In the genomic region with DNA sequence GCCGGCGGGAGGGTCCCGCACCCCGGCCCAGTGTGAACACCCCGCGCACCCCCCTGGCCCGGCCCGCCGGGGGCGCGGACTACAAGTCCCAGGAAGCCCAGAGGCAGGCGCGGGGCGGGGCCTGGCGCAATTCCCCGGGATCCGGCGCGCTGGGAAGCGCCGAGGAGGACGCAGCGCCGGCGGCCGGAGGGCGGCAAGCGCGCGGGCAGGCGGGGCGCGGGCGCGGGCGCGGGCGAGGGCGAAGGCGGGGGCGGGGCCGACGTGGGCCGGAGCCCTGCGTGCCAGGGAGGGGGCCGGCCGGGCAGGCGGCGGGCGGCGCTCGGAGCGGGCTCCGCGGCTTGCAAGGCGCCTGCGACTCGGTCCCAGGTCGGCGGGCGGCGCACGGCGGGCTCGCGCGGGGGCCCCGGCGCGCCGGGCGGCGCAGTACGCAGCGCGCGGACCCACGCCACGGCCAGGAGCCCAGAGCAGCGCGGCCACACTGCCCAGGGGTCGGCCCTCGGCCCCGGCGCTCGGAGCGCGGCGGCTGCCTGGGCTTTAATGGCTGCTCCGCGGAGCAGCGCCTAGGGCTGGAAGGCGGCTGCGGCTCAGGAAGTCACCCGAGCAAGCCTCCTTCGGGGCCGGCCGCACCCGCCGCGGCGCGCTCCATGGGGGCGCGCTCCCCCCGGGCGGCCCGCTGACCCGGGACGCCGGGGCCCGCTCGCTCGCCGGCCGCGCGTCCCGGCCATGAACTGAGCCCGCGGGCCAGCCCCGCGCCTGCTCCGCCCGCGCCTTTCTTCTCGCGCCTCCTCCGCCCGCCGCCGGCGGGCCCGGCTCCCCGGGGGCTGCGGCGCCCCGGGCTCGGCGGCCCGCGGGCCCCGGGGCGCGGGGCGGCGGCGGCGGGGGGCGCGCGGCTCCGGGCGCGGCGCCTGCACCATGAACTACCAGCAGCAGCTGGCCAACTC, we compare ENCODE assay signal across 8 cellular contexts. TPM values are rescaled to one million over a fixed set of nuclear protein-coding genes. Genes with fewer than 3 reads are reported as not detected.
DNase-seq lines count a peak whose midpoint lies in the region; ATAC-seq and TF ChIP-seq lines count a peak whose summit lies in the region.

A gene (plus strand): TSS at position 269 of the 941 bp plus-strand sequence.

- peaks cover 66% of the 10 kb centered on the region for H3K27me3 Mint-ChIP-seq in stimulated activated memory B cell treated with anti-CD40 and anti-IgM and Interleukin-4, amounts not matched to agents 10 μg/mL and 1 μg/mL and 100 μg/mL, for 72 hours

- no peaks in the 10 kb centered on the region for H3K27me3 ChIP-seq in ACC112 (ENCODE audit: insufficient read depth, low read length)
- no peaks in the 10 kb centered on the region for H3K27me3 ChIP-seq in MM.1S (replicated peaks; ENCODE audit: insufficient read depth, low read length)
- H3K27me3 ChIP-seq in left lung = peaks cover 0 to 54% of the 10 kb centered on the region in 2 donors

- H3K4me2 ChIP-seq in MM.1S (ENCODE audit: low read depth, low read length) = peak within 1 kb of the TSS; percentile 83; the same call in 1 of the 2 replicates

- peaks cover 9% of the 10 kb centered on the region for H3K9me3 Mint-ChIP-seq in stimulated activated memory B cell treated with anti-CD40 and anti-IgM and Interleukin-4, amounts not matched to agents 10 μg/mL and 1 μg/mL and 100 μg/mL, for 72 hours

- H3K4me3 Mint-ChIP-seq in stimulated activated memory B cell treated with anti-CD40 and anti-IgM and Interleukin-4, amounts not matched to agents 10 μg/mL and 1 μg/mL and 100 μg/mL, for 72 hours = peak within 1 kb of the TSS; percentile 81

- no peaks in the 10 kb centered on the region for H3K9me2 ChIP-seq in MM.1S (replicated peaks; ENCODE audit: insufficient read depth, low read length)

- peaks cover 3% of the 10 kb centered on the region; the same call in 1 of the 2 replicates for H3F3A ChIP-seq in MM.1S (ENCODE audit: insufficient read depth, low read length)

- in situ Hi-C loops in GM13976 (cut with MboI; ENCODE audit: low sequenced_read_pairs, unreplicated experiment) = no loop called here

- no peak within 1 kb of the TSS for H3K27ac Mint-ChIP-seq in stimulated activated memory B cell treated with anti-CD40 and anti-IgM and Interleukin-4, amounts not matched to agents 10 μg/mL and 1 μg/mL and 100 μg/mL, for 72 hours

- peak; percentile 86 for ATAC-seq in left lung
- ATAC-seq in stimulated activated memory B cell treated with anti-CD40 and anti-IgM and Interleukin-4, amounts not matched to agents 10 μg/mL and 1 μg/mL and 100 μg/mL, for 72 hours = no peak
- ATAC-seq in HG02623 (IDR thresholded peaks at IDR 0.05; ENCODE audit: unreplicated experiment) = no peak

- H3K4me1 ChIP-seq in ACC112 (ENCODE audit: control insufficient read depth, insufficient read depth, low read length, unreplicated experiment) (peaks cover 14% of the 10 kb centered on the region), MM.1S (ENCODE audit: low read length) (peaks cover 19% of the 10 kb centered on the region), left lung (peaks cover 0 to 14% of the 10 kb centered on the region in 2 donors)

- peak within 1 kb of the TSS; percentile 82 for H3K9ac ChIP-seq in MM.1S (ENCODE audit: low read length)

- H3K4me1 Mint-ChIP-seq in stimulated activated memory B cell treated with anti-CD40 and anti-IgM and Interleukin-4, amounts not matched to agents 10 μg/mL and 1 μg/mL and 100 μg/mL, for 72 hours = peaks cover 8% of the 10 kb centered on the region

- DNase-seq in GM13976 (ENCODE audit: low spot score) (peak; percentile 53), MM.1S (peak; percentile 64), SW480 (ENCODE audit: low spot score) (peak; percentile 78), ecto neural progenitor cell (ENCODE audit: low spot score) (peak; percentile 93), left lung (peak; percentile 81 to 90)

- H3K4me3 ChIP-seq in ACC112 (ENCODE audit: low read depth, low read length) = peak within 1 kb of the TSS; percentile 99
- H3K4me3 ChIP-seq in MM.1S (ENCODE audit: low read length) = peak within 1 kb of the TSS; percentile 72
- H3K4me3 ChIP-seq in left lung = peak within 1 kb of the TSS; percentile 49 to 56

- H3K79me2 ChIP-seq in ACC112 (ENCODE audit: control insufficient read depth, insufficient read depth, low read length, unreplicated experiment) (peaks cover 44% of the 10 kb centered on the region), MM.1S (ENCODE audit: low read length) (peaks cover 45% of the 10 kb centered on the region)

- H3K36me3 Mint-ChIP-seq in stimulated activated memory B cell treated with anti-CD40 and anti-IgM and Interleukin-4, amounts not matched to agents 10 μg/mL and 1 μg/mL and 100 μg/mL, for 72 hours = no peaks in the 10 kb centered on the region

- no peaks in the 10 kb centered on the region for H3K9me3 ChIP-seq in MM.1S (replicated peaks; ENCODE audit: insufficient read depth, low read length)
- no peaks in the 10 kb centered on the region for H3K9me3 ChIP-seq in left lung

- H2AFZ ChIP-seq in ACC112 (ENCODE audit: low read length, unreplicated experiment) = peak within 1 kb of the TSS; percentile 100
- no peak within 1 kb of the TSS for H2AFZ ChIP-seq in MM.1S (ENCODE audit: low read length)

- H4K20me1 ChIP-seq in MM.1S (ENCODE audit: insufficient read depth, low read length) = no peaks in the 10 kb centered on the region

- intact Hi-C loops in left lung (cut with DNase I) = no loop called here

- H3K27ac ChIP-seq in ACC112 (ENCODE audit: low read depth, low read length) (peak within 1 kb of the TSS; percentile 19; the same call in 1 of the 2 replicates), MM.1S (ENCODE audit: low read length) (peak within 1 kb of the TSS; percentile 74; the same call in 1 of the 2 replicates), left lung (peak within 1 kb of the TSS; percentile 69 to 71)

- no peaks in the 10 kb centered on the region for H3K36me3 ChIP-seq in ACC112 (ENCODE audit: insufficient read depth, low read length)
- no peaks in the 10 kb centered on the region for H3K36me3 ChIP-seq in MM.1S (replicated peaks; ENCODE audit: insufficient read depth, low read length)
- H3K36me3 ChIP-seq in left lung = no peaks in the 10 kb centered on the region

- TF ChIP-seq CTCF in GM13976 (IDR thresholded peaks at IDR 0.05; ENCODE audit: borderline replicate concordance, control extremely low read depth, extremely low read depth, insufficient read depth, missing control alignments) = no peak
- TF ChIP-seq CTCF in MM.1S (IDR thresholded peaks at IDR 0.05; ENCODE audit: low read length) = no peak
- no peak for TF ChIP-seq CTCF in left lung (IDR thresholded peaks at IDR 0.05)

RNA-seq across cellular contexts. Expression of the gene that starts here (rescaled TPM):
- total RNA-seq in left lung = 10 to 100 TPM; 25.3 to 25.4 TPM

Comparison
In these comparisons a context has a peak if more than half of its experiments do, and no peak if none do; other contexts are left out.
1. H3K27ac ChIP-seq: peak in every context shown above with its lines; median percentile 74 in MM.1S; 70 in left lung; 19 in ACC112.